8 cellular contexts compared by ENCODE assay signal in the genomic region with DNA sequence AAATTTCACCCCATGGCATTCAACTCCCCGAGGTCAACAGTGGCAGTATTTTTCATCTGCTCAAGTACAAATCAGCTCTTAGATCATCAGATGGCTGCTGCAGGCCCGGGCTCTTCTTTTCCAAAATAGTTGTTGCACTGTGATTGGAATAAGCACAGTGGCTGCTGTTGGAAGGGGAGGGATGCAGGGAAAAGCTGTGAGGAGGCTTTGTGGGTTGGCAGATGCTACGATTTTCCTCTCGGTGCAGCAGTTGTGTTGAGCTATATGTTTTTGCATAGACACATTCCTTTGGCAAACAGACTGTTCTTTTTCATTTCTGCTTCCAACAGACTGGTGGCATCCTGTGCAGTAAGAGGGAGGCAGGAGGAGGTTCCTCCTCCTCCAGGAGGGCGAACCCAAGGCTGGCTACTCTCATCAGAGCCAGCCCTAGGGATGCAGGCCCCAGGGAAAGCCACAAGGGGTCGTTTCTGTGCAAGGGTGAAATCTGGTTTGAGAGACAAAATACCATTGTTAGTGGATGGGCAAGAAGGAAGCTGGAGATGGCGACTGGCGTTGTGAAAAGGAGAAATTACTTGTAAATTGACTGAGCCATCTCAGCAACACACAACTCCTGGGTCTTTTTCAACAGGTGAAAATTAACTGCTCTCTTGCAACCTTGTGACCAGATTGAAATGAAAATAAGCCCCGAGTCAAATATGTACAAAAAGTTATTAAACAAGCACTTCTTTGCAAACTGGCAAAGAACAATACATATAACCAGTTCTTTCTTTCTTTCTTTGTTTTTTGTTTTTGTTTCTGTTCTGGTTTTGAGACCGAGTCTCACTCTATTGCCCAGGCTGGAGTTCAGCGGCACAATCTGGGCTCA. TPM values are rescaled to one million over a fixed set of nuclear protein-coding genes. Genes with fewer than 3 reads are reported as not detected.
A peak's percentile ranks its signal among the peaks of the same experiment; 100 is the strongest.
DNase-seq lines count a peak whose midpoint lies in the region; ATAC-seq and TF ChIP-seq lines count a peak whose summit lies in the region.

No MANE protein-coding gene starts in this region.

- peaks cover 2% of the 10 kb centered on the region for H3K27me3 Mint-ChIP-seq in activated CD4-positive, alpha-beta T cell treated with anti-CD3 and anti-CD28 coated beads for 36 hours

- H3K4me1 Mint-ChIP-seq in activated CD4-positive, alpha-beta T cell treated with anti-CD3 and anti-CD28 coated beads for 36 hours: peaks cover 3% of the 10 kb centered on the region

- H3K36me3 Mint-ChIP-seq in activated CD4-positive, alpha-beta T cell treated with anti-CD3 and anti-CD28 coated beads for 36 hours (ENCODE audit: low read depth): no peaks in the 10 kb centered on the region

- intact Hi-C loops in activated CD4-positive, alpha-beta T cell treated with anti-CD3 and anti-CD28 coated beads for 36 hours (cut with DNase I, micrococcal nuclease): loop anchor here (1.0 to 5.0 kb wide), 4 partner anchors 48 to 223 kb away; no protein-coding TSS in a partner anchor
- intact Hi-C loops in left lung (cut with DNase I): no loop called here

- no peaks in the 10 kb centered on the region for H3K9me3 ChIP-seq in left lung

- POLR2A ChIA-PET in activated CD4-positive, alpha-beta T cell treated with anti-CD3 and anti-CD28 coated beads for 36 hours (lab: Charles Lee): interaction anchor here (0.6 kb wide), 1 partner anchor 155 kb away, joined by 4 read pairs; no protein-coding TSS in a partner anchor

- peak; percentile 74 to 90 for TF ChIP-seq CTCF in left lung (IDR thresholded peaks at IDR 0.05)

- H3K27ac ChIP-seq in left lung: no peak overlapping the region

- no peak overlapping the region for H3K27ac Mint-ChIP-seq in activated CD4-positive, alpha-beta T cell treated with anti-CD3 and anti-CD28 coated beads for 36 hours

- H3K27me3 ChIP-seq in H7 (ENCODE audit: control insufficient read depth, insufficient read depth, low read length) (no peaks in the 10 kb centered on the region), left lung (no peaks in the 10 kb centered on the region)

- H3K36me3 ChIP-seq in H7 (replicated peaks; ENCODE audit: control insufficient read depth, insufficient read depth, low read length) (no peaks in the 10 kb centered on the region), left lung (no peaks in the 10 kb centered on the region)

- no peak overlapping the region for H3K4me3 Mint-ChIP-seq in activated CD4-positive, alpha-beta T cell treated with anti-CD3 and anti-CD28 coated beads for 36 hours

- H3K4me1 ChIP-seq in left lung: no peaks in the 10 kb centered on the region

- CTCF ChIA-PET in activated CD4-positive, alpha-beta T cell treated with anti-CD3 and anti-CD28 coated beads for 36 hours (lab: Charles Lee): interaction anchor here (0.6 to 3.3 kb wide), 27 partner anchors 8 to 392 kb away, joined by 3 to 41 read pairs (median 4); partner anchors contain the start of gene UBASH3B

- ATAC-seq in activated CD4-positive, alpha-beta T cell treated with anti-CD3 and anti-CD28 coated beads for 36 hours: peak; percentile 79
- peak; percentile 97 for ATAC-seq in left lung
- ATAC-seq in GM21786 (IDR thresholded peaks at IDR 0.05; ENCODE audit: unreplicated experiment): no peak

- DNase-seq in COLO829 (ENCODE audit: low spot score) (peak; percentile 89), H7 (peak; percentile 76), NCI-H2196 treated with DMSO at 0.1 percent for 48 hours (lab: John Stamatoyannopoulos, UW; ENCODE audit: unreplicated experiment) (peak; percentile 40), cerebellum (ENCODE audit: low spot score) (peak; percentile 75), left lung (peak; percentile 71 to 77)
- DNase-seq in activated CD4-positive, alpha-beta T cell treated with anti-CD3 and anti-CD28 coated beads for 36 hours: peak; percentile 71
- peak; percentile 54 to 59 for DNase-seq in stimulated activated CD4-positive, alpha-beta T cell treated with anti-CD3 and anti-CD28 coated beads, Interleukin-4, amount 100 ng/mL, for 48 hours (ENCODE audit: low read depth in 2 of 2)

- H3K9me3 Mint-ChIP-seq in activated CD4-positive, alpha-beta T cell treated with anti-CD3 and anti-CD28 coated beads for 36 hours (ENCODE audit: low read depth): no peaks in the 10 kb centered on the region

- H3K4me3 ChIP-seq in H7 (ENCODE audit: insufficient read depth, low read depth, low read length) (no peak overlapping the region), left lung (no peak overlapping the region)

RNA-seq across cellular contexts. Expression of gene UBASH3B, which starts 26.6 kb away (rescaled TPM):
- total RNA-seq in H7 (2014; rRNA removed; shearing (Covaris generic)): 8.1 and 15.9 TPM in 2 replicates
- total RNA-seq in activated CD4-positive, alpha-beta T cell treated with anti-CD3 and anti-CD28 coated beads for 36 hours: 10 to 100 TPM; 16.2 to 20.1 TPM
- total RNA-seq in cerebellum: 57.3 TPM
- 10 to 100 TPM; 19.3 to 38.6 TPM for total RNA-seq in left lung

Comparison
In these comparisons a context has a peak if more than half of its experiments do, and no peak if none do; other contexts are left out.
1. intact Hi-C loops: an anchor here in activated CD4-positive, alpha-beta T cell treated with anti-CD3 and anti-CD28 coated beads for 36 hours (1.0 to 5.0 kb wide); none called in left lung.